8 cellular contexts compared by ENCODE assay signal in genomic region chr2:100262555-100263320, GRCh38. TPM values are rescaled to one million over a fixed set of nuclear protein-coding genes. Genes with fewer than 3 reads are reported as not detected.
DNase-seq lines count a peak whose midpoint lies in the region; ATAC-seq, FAIRE-seq and TF ChIP-seq lines count a peak whose summit lies in the region.

No MANE protein-coding gene starts in this region.

- in situ Hi-C loops in ACHN (cut with HindIII; ENCODE audit: low pct_ligation_motif_present, low pct_unique_long_range_greater_than_20kb, low sequenced_read_pairs), result no loop called here

- FAIRE-seq in kidney (lab: Jason Lieb, UNC), result no peak

- intact Hi-C loops in kidney (cut with DNase I), result loop anchor here (10.0 kb wide), 1 partner anchor 112 kb away; no protein-coding TSS in a partner anchor

- no peaks in the 10 kb centered on the region for H3K36me3 ChIP-seq in kidney (ENCODE audit: control insufficient read depth in 1 of 2, insufficient read depth in 2 of 2, low read length in 2 of 2)

- H3K27ac ChIP-seq in caudate nucleus (ENCODE audit: low read depth, low read length) (no peak overlapping the region), kidney (ENCODE audit: low read depth in 2 of 2, low read length in 2 of 2) (no peak overlapping the region)

- H3K4me3 ChIP-seq in GM12875 (ENCODE audit: low read depth, low read length), result no peak overlapping the region
- H3K4me3 ChIP-seq in WI38 (ENCODE audit: low read depth, low read length), result no peak overlapping the region
- H3K4me3 ChIP-seq in kidney (ENCODE audit: low read length in 2 of 2), result no peak overlapping the region

- H3K9ac ChIP-seq in kidney (ENCODE audit: low read length in 2 of 2), result no peak overlapping the region

- no peaks in the 10 kb centered on the region for H3K4me1 ChIP-seq in kidney (ENCODE audit: control insufficient read depth in 1 of 2, insufficient read depth in 1 of 2, low read depth in 1 of 2, low read length in 2 of 2)

- peak; percentile 94 for TF ChIP-seq CTCF in GM12875 (IDR thresholded peaks at IDR 0.05; ENCODE audit: borderline replicate concordance, insufficient read depth, low read depth, low read length)
- TF ChIP-seq CTCF in WI38 (IDR thresholded peaks at IDR 0.05; ENCODE audit: low read depth, low read length), result peak; percentile 97
- TF ChIP-seq CTCF in kidney (IDR thresholded peaks at IDR 0.05; ENCODE audit: borderline replicate concordance, extremely low read depth, insufficient read depth), result peak; percentile 97

- no peak for ATAC-seq in GM19324 (IDR thresholded peaks at IDR 0.05; ENCODE audit: low FRiP score, unreplicated experiment)

- no peaks in the 10 kb centered on the region for H3K9me3 ChIP-seq in kidney (ENCODE audit: control insufficient read depth in 1 of 2, low read length in 2 of 2)

- DNase-seq in ACHN, result peak; percentile 72
- peak; percentile 29 for DNase-seq in NCI-H1092 (lab: John Stamatoyannopoulos, UW)
- peak in 55 of 61 donors; percentile 16 to 84 (median 49) for DNase-seq in caudate nucleus (lab: John Stamatoyannopoulos, UW)
- DNase-seq in kidney, result no peak
- DNase-seq in stimulated activated CD4-positive, alpha-beta T cell treated with anti-CD3 and anti-CD28 coated beads, Interleukin-2, amount 100 ng/mL, for 4 hours (ENCODE audit: low read depth), result peak; percentile 32

RNA-seq across cellular contexts. Expression of gene LONRF2, which starts 59.6 kb away (rescaled TPM):
- 6.3 TPM for total RNA-seq in kidney
- polyA plus RNA-seq in kidney (ENCODE audit: insufficient read depth, low read depth, low replicate concordance), result 1.1 TPM
